19 cellular contexts compared by ENCODE assay signal in the genomic region with DNA sequence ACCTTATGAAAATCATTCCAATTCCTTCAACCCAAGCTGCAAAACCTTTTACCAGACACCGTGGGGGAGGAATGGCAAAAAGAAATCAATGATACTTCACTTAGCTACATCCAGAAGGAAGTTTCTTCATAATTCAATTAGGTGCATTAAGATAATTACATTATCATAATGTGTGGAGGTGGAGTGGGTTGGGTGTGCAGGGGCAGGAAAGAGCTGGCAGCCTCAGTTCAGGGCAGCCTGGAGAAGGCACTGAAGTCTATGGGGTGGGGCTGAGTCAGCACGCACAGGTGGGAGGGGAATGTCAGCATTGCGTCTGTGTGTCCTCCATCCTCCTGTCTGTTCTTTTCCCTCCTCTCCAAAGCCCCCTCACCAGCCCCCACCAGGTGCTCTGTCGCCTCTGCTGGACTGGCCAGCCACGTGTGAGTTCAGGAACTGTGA.
"Had no signal": no experiment of that assay in that cellular context is flagged by ENCODE, and none has a peak within 500 bp of the region (broad histone marks: within the 10 kb centered on the region; RNA-seq: fewer than 3 reads in every experiment).

No MANE protein-coding gene starts in this region.

- H3K9me3 ChIP-seq: thoracic aorta, transverse colon had no signal

- H3K27ac ChIP-seq: heart left ventricle, stomach, thoracic aorta, transverse colon had no signal

- H3K4me3 ChIP-seq: heart left ventricle, stomach, thoracic aorta, transverse colon had no signal

- H3K4me1 ChIP-seq: heart left ventricle, stomach, transverse colon had no signal

- H3K27ac Mint-ChIP-seq: dendritic cell treated with granulocyte-macrophage colony-stimulating factor and Interleukin-4, amounts not matched to agents 40 ng/mL and 50 ng/mL, for 4 days; naive B cell; nephron progenitor cell had no signal

- FAIRE-seq: colon, islet of Langerhans, small intestine had no signal

- DNase-seq: foreskin melanocyte; heart left ventricle; hippocampal formation; kidney glomerular epithelial cell; mesendoderm; naive B cell; nephron progenitor cell; posterior cingulate gyrus; right cardiac atrium; small intestine; stimulated activated CD4-positive, alpha-beta T cell treated with anti-CD3 and anti-CD28 coated beads, Interleukin-12 subunit alpha, Interleukin-12 subunit beta, amount 100 ng/mL, for 4 hours; stimulated activated naive CD4-positive, alpha-beta T cell; stomach; substantia nigra; transverse colon had no signal

- H3K36me3 ChIP-seq: heart left ventricle, stomach, thoracic aorta, transverse colon had no signal

- H3K36me3 Mint-ChIP-seq: naive B cell had no signal

- H3K27me3 ChIP-seq: stomach, transverse colon had no signal

- H3K4me3 Mint-ChIP-seq: dendritic cell treated with granulocyte-macrophage colony-stimulating factor and Interleukin-4, amounts not matched to agents 40 ng/mL and 50 ng/mL, for 4 days; nephron progenitor cell had no signal

- H3K4me1 Mint-ChIP-seq: naive B cell, nephron progenitor cell had no signal

- H3K27me3 Mint-ChIP-seq: dendritic cell treated with granulocyte-macrophage colony-stimulating factor and Interleukin-4, amounts not matched to agents 40 ng/mL and 50 ng/mL, for 4 days; naive B cell had no signal

- ATAC-seq: heart left ventricle had no signal

- H3K9me3 Mint-ChIP-seq: nephron progenitor cell had no signal
